In genomic region chr17:7225711-7226331, GRCh38 we compare ENCODE assay signal across 27 cellular contexts. TPM values are rescaled to one million over a fixed set of nuclear protein-coding genes. Genes with fewer than 3 reads are reported as not detected.
A peak's percentile ranks its signal among the peaks of the same experiment; 100 is the strongest.
DNase-seq lines count a peak whose midpoint lies in the region; ATAC-seq and TF ChIP-seq lines count a peak whose summit lies in the region.
"Had no signal": no experiment of that assay in that cellular context is flagged by ENCODE, and none has a peak within 500 bp of the region (broad histone marks: within the 10 kb centered on the region; RNA-seq: fewer than 3 reads in every experiment).

No MANE protein-coding gene starts in this region.

- peaks cover 32% of the 10 kb centered on the region for H3K27me3 Mint-ChIP-seq in GM23338 (ENCODE audit: insufficient read depth, low read depth, poor library complexity)
- no peaks in the 10 kb centered on the region for H3K27me3 Mint-ChIP-seq in stimulated activated memory B cell treated with anti-CD40 and anti-IgM and Interleukin-4, amounts not matched to agents 10 μg/mL and 1 μg/mL and 100 μg/mL, for 72 hours
- H3K27me3 Mint-ChIP-seq: activated naive CD8-positive, alpha-beta T cell treated with anti-CD3 and anti-CD28 coated beads for 36 hours; dendritic cell treated with granulocyte-macrophage colony-stimulating factor and Interleukin-4, amounts not matched to agents 40 ng/mL and 50 ng/mL, for 4 days had no signal

- POLR2A ChIA-PET in OCI-LY7 (lab: Charles Lee), result no interaction called here

- 0 out of 2 replicates have a peak overlapping the region, but pooled peaks have one; percentile 39 for H3K27ac ChIP-seq in GM23338 (ENCODE audit: low read depth)
- peak overlapping the region in 4 of 5 donors; percentile 16 to 59 (median 54) for H3K27ac ChIP-seq in adrenal gland
- no peak overlapping the region for H3K27ac ChIP-seq in OCI-LY7 (ENCODE audit: low read depth, low read length, poor library complexity, severe bottlenecking)
- H3K27ac ChIP-seq: lower lobe of right lung, VCaP had no signal

- no peak overlapping the region; the same call in 2 of the 3 replicates for H3K4me3 Mint-ChIP-seq in GM23338
- H3K4me3 Mint-ChIP-seq in stimulated activated memory B cell treated with anti-CD40 and anti-IgM and Interleukin-4, amounts not matched to agents 10 μg/mL and 1 μg/mL and 100 μg/mL, for 72 hours, result no peak overlapping the region
- H3K4me3 Mint-ChIP-seq: activated naive CD8-positive, alpha-beta T cell treated with anti-CD3 and anti-CD28 coated beads for 36 hours; CD14-positive monocyte; dendritic cell treated with granulocyte-macrophage colony-stimulating factor and Interleukin-4, amounts not matched to agents 40 ng/mL and 50 ng/mL, for 4 days had no signal

- peak in 1 of 2 donors; percentile 12 for TF ChIP-seq POLR2A in adrenal gland (IDR thresholded peaks at IDR 0.05)

- TF ChIP-seq CTCF in GM23338 (conservative IDR thresholded peaks at IDR 0.05; ENCODE audit: low read depth in 2 of 2) (no peak), adrenal gland (IDR thresholded peaks at IDR 0.05) (no peak), OCI-LY7 (conservative IDR thresholded peaks at IDR 0.05; ENCODE audit: low read length) (no peak)

- H3K9me3 Mint-ChIP-seq in GM23338, result no peaks in the 10 kb centered on the region; the same call in 2 of the 3 replicates
- no peaks in the 10 kb centered on the region for H3K9me3 Mint-ChIP-seq in stimulated activated memory B cell treated with anti-CD40 and anti-IgM and Interleukin-4, amounts not matched to agents 10 μg/mL and 1 μg/mL and 100 μg/mL, for 72 hours
- H3K9me3 Mint-ChIP-seq: activated naive CD8-positive, alpha-beta T cell treated with anti-CD3 and anti-CD28 coated beads for 36 hours; dendritic cell treated with granulocyte-macrophage colony-stimulating factor and Interleukin-4, amounts not matched to agents 40 ng/mL and 50 ng/mL, for 4 days had no signal

- no TSS peak for BruUV-seq in OCI-LY7 (replicated peaks; lab: Mats Ljungman, UMichigan)

- H4K20me1 ChIP-seq in GM23338 (replicated peaks; ENCODE audit: insufficient read depth) (peaks cover 39% of the 10 kb centered on the region), OCI-LY7 (ENCODE audit: insufficient read depth, low read length) (no peaks in the 10 kb centered on the region)

- H2AFZ ChIP-seq in GM23338, result no peak overlapping the region
- no peak overlapping the region for H2AFZ ChIP-seq in OCI-LY7 (ENCODE audit: low read length)

- DNase-seq in GM23338 (ENCODE audit: low spot score) (no peak), adrenal gland (peak in 3 of 7 donors; percentile 60 to 69 (median 64)), left ventricle myocardium superior (peak; percentile 54), OCI-LY7 (ENCODE audit: low spot score) (no peak), NOMO-1 treated with DMSO at 0.1 percent for 48 hours (lab: John Stamatoyannopoulos, UW; ENCODE audit: unreplicated experiment) (no peak)
- DNase-seq: activated CD4-positive, alpha-beta T cell treated with anti-CD3 and anti-CD28 coated beads for 4 hours; activated CD8-positive, alpha-beta memory T cell treated with anti-CD3 and anti-CD28 coated beads for 24 hours; activated effector memory CD4-positive, alpha-beta T cell treated with anti-CD3 and anti-CD28 coated beads, Interleukin-2, amount 50 U/mL, for 16 hours; activated naive CD8-positive, alpha-beta T cell treated with anti-CD3 and anti-CD28 coated beads for 36 hours; Calu3; central memory CD4-positive, alpha-beta T cell; DND-41; HCEC 1CT; KBM-7; lower lobe of right lung; MM.1S; NCI-H1417; NCI-H2081 treated with DMSO at 0.1 percent for 48 hours; NCI-H82; SHP77 had no signal

- H3K27me3 ChIP-seq in GM23338 (ENCODE audit: insufficient read depth), result no peaks in the 10 kb centered on the region
- H3K27me3 ChIP-seq in adrenal gland, result no peaks in the 10 kb centered on the region
- H3K27me3 ChIP-seq: tibial nerve had no signal

- H3K36me3 ChIP-seq in GM23338 (ENCODE audit: insufficient read depth), result peaks cover 11% of the 10 kb centered on the region; the same call in 1 of the 2 replicates
- peaks cover 0 to 86% of the 10 kb centered on the region in 2 donors for H3K36me3 ChIP-seq in adrenal gland (replicated peaks in 1 of 2)
- H3K36me3 ChIP-seq in OCI-LY7 (ENCODE audit: insufficient read depth, low read length), result peaks cover 98% of the 10 kb centered on the region

- H3K4me2 ChIP-seq in GM23338 (no peak overlapping the region), OCI-LY7 (ENCODE audit: low read length) (no peak overlapping the region)

- WGBS in adrenal gland, 4 donors, result 53 to 81% (median 76%) methylated on average over 4 to 21 of the region's 21 CpGs

- H3K4me1 Mint-ChIP-seq in GM23338, result peaks cover 13% of the 10 kb centered on the region; the same call in 2 of the 3 replicates
- H3K4me1 Mint-ChIP-seq in stimulated activated memory B cell treated with anti-CD40 and anti-IgM and Interleukin-4, amounts not matched to agents 10 μg/mL and 1 μg/mL and 100 μg/mL, for 72 hours, result peaks cover 16% of the 10 kb centered on the region

- CTCF ChIA-PET in OCI-LY7 (lab: Charles Lee; ENCODE audit: unreplicated experiment), result no interaction called here

- ATAC-seq in GM23338 (no peak), left ventricle myocardium superior (peak; percentile 44), HG02588 (IDR thresholded peaks at IDR 0.05; ENCODE audit: unreplicated experiment) (no peak)
- peak; percentile 9 for ATAC-seq in stimulated activated memory B cell treated with anti-CD40 and anti-IgM and Interleukin-4, amounts not matched to agents 10 μg/mL and 1 μg/mL and 100 μg/mL, for 72 hours
- ATAC-seq: lower lobe of right lung, mucosa of descending colon had no signal

- H3K4me3 ChIP-seq in GM23338 (no peak overlapping the region), adrenal gland (no peak overlapping the region), OCI-LY7 (ENCODE audit: low read depth, low read length, poor library complexity, severe bottlenecking) (no peak overlapping the region)
- H3K4me3 ChIP-seq: lower lobe of right lung, mucosa of descending colon, tibial nerve had no signal

- peaks cover 11% of the 10 kb centered on the region for H3F3A ChIP-seq in GM23338 (replicated peaks; ENCODE audit: low read depth)

- H3K9me2 ChIP-seq in GM23338 (ENCODE audit: insufficient read depth) (no peaks in the 10 kb centered on the region), OCI-LY7 (ENCODE audit: insufficient read depth, low read length) (no peaks in the 10 kb centered on the region)

- H3K27ac Mint-ChIP-seq in GM23338, result no peak overlapping the region
- no peak overlapping the region for H3K27ac Mint-ChIP-seq in stimulated activated memory B cell treated with anti-CD40 and anti-IgM and Interleukin-4, amounts not matched to agents 10 μg/mL and 1 μg/mL and 100 μg/mL, for 72 hours
- H3K27ac Mint-ChIP-seq: activated naive CD8-positive, alpha-beta T cell treated with anti-CD3 and anti-CD28 coated beads for 36 hours; dendritic cell treated with granulocyte-macrophage colony-stimulating factor and Interleukin-4, amounts not matched to agents 40 ng/mL and 50 ng/mL, for 4 days had no signal

- H3K36me3 Mint-ChIP-seq in GM23338 (ENCODE audit: low read depth), result peaks cover 88% of the 10 kb centered on the region
- peaks cover 38% of the 10 kb centered on the region for H3K36me3 Mint-ChIP-seq in stimulated activated memory B cell treated with anti-CD40 and anti-IgM and Interleukin-4, amounts not matched to agents 10 μg/mL and 1 μg/mL and 100 μg/mL, for 72 hours

- H3K4me1 ChIP-seq in GM23338 (ENCODE audit: insufficient read depth) (peaks cover 3% of the 10 kb centered on the region; the same call in 1 of the 2 replicates), adrenal gland (replicated peaks in 1 of 2) (peaks cover 22 to 38% of the 10 kb centered on the region in 2 donors), OCI-LY7 (ENCODE audit: insufficient read depth, low read length, poor library complexity, severe bottlenecking) (peaks cover 5% of the 10 kb centered on the region)

- peaks cover 10% of the 10 kb centered on the region for H3K79me2 ChIP-seq in GM23338 (replicated peaks; ENCODE audit: insufficient read depth)
- peaks cover 5% of the 10 kb centered on the region; the same call in 1 of the 2 replicates for H3K79me2 ChIP-seq in OCI-LY7 (ENCODE audit: insufficient read depth, low read depth, low read length)

- H3K9me3 ChIP-seq in adrenal gland (replicated peaks in 1 of 3) (no peaks in the 10 kb centered on the region), OCI-LY7 (ENCODE audit: low read length) (no peaks in the 10 kb centered on the region)
- H3K9me3 ChIP-seq: lower lobe of right lung, mucosa of descending colon, tibial nerve had no signal

- intact Hi-C loops in adrenal gland (cut with DNase I), result no loop called here
- intact Hi-C loops in left ventricle myocardium superior (cut with micrococcal nuclease), result no loop called here
- intact Hi-C loops in OCI-LY7 (cut with micrococcal nuclease; ENCODE audit: unreplicated experiment), result no loop called here

RNA-seq across cellular contexts. Expression of gene ACADVL, which starts 6.1 kb away (rescaled TPM):
- 108 and 152 TPM in 2 replicates for total RNA-seq in GM23338 (2014; rRNA removed; shearing (Covaris generic))
- polyA plus RNA-seq in GM23338 (2016; fragmentation: Nextera tagmentation; extraction: Ambion mirVana), result 139 and 156 TPM in 2 replicates
- total RNA-seq in adrenal gland, result 1,000 to 10,000 TPM; 1,309 to 2,378 (median 1,772) TPM
- polyA plus RNA-seq in adrenal gland, result 1,000 to 10,000 TPM in 2 of 3 donors, 100 to 1,000 TPM in 1; 972 to 6,098 (median 5,777) TPM
- total RNA-seq in left ventricle myocardium superior, result 2,270 TPM
- 226 and 297 TPM in 2 replicates for total RNA-seq in OCI-LY7 (2014; rRNA removed; shearing (Covaris generic))
- total RNA-seq in OCI-LY7 (2022), result 204 and 238 TPM in 2 replicates

RNA-seq across cellular contexts. Expression of gene DLG4, which starts 6.2 kb away (rescaled TPM):
- total RNA-seq in GM23338 (2014; rRNA removed; shearing (Covaris generic)), result 28.7 and 31.0 TPM in 2 replicates
- polyA plus RNA-seq in GM23338 (2016; fragmentation: Nextera tagmentation; extraction: Ambion mirVana) (7.7 and 11.1 TPM in 2 replicates), adrenal gland (100 to 1,000 TPM in 1 of 3 donors, 10 to 100 TPM in 2; 19.1 to 172 (median 29.6) TPM)
- total RNA-seq in adrenal gland (10 to 100 TPM; 17.7 to 70.2 (median 31.9) TPM), left ventricle myocardium superior (21.3 TPM), OCI-LY7 (2022) (27.3 and 30.2 TPM in 2 replicates)
- 9.0 and 15.4 TPM in 2 replicates for total RNA-seq in OCI-LY7 (2014; rRNA removed; shearing (Covaris generic))

RNA-seq across cellular contexts. Expression of gene DVL2, which starts 8.5 kb away (rescaled TPM):
- 53.9 and 80.6 TPM in 2 replicates for total RNA-seq in GM23338 (2014; rRNA removed; shearing (Covaris generic))
- polyA plus RNA-seq in GM23338 (2016; fragmentation: Nextera tagmentation; extraction: Ambion mirVana) (17.6 and 19.7 TPM in 2 replicates), adrenal gland (10 to 100 TPM; 11.8 to 80.9 (median 19.2) TPM)
- total RNA-seq in adrenal gland (10 to 100 TPM; 25.2 to 87.2 (median 47.9) TPM), left ventricle myocardium superior (23.5 TPM), OCI-LY7 (2022) (99.9 and 100 TPM in 2 replicates)
- total RNA-seq in OCI-LY7 (2014; rRNA removed; shearing (Covaris generic)), result 84.3 and 98.8 TPM in 2 replicates

RNA-seq across cellular contexts. Expression of gene PHF23, which starts 13.4 kb away (rescaled TPM):
- 33.2 and 51.0 TPM in 2 replicates for total RNA-seq in GM23338 (2014; rRNA removed; shearing (Covaris generic))
- polyA plus RNA-seq in GM23338 (2016; fragmentation: Nextera tagmentation; extraction: Ambion mirVana) (35.4 and 36.6 TPM in 2 replicates), adrenal gland (10 to 100 TPM; 28.0 to 80.3 (median 49.6) TPM)
- total RNA-seq in adrenal gland (100 to 1,000 TPM in 1 of 8 donors, 10 to 100 TPM in 7; 33.5 to 141 (median 64.5) TPM), left ventricle myocardium superior (29.4 TPM), OCI-LY7 (2022) (36.5 and 43.3 TPM in 2 replicates)
- total RNA-seq in OCI-LY7 (2014; rRNA removed; shearing (Covaris generic)), result 47.7 and 50.8 TPM in 2 replicates

RNA-seq across cellular contexts. Expression of gene GABARAP, which starts 16.4 kb away (rescaled TPM):
- total RNA-seq in GM23338 (2014; rRNA removed; shearing (Covaris generic)), result 88.8 and 128 TPM in 2 replicates
- polyA plus RNA-seq in GM23338 (2016; fragmentation: Nextera tagmentation; extraction: Ambion mirVana) (497 and 520 TPM in 2 replicates), adrenal gland (1,000 to 10,000 TPM in 2 of 3 donors, 100 to 1,000 TPM in 1; 694 to 1,285 (median 1,047) TPM)
- total RNA-seq in adrenal gland (1,000 to 10,000 TPM in 1 of 8 donors, 100 to 1,000 TPM in 7; 195 to 1,049 (median 840) TPM), left ventricle myocardium superior (456 TPM), OCI-LY7 (2022) (199 and 207 TPM in 2 replicates)
- total RNA-seq in OCI-LY7 (2014; rRNA removed; shearing (Covaris generic)), result 106 and 128 TPM in 2 replicates

Comparison
In these comparisons a context has a peak if more than half of its experiments do, and no peak if none do; other contexts are left out.
1. ATAC-seq: peak in left ventricle myocardium superior (single experiment) and stimulated activated memory B cell treated with anti-CD40 and anti-IgM and Interleukin-4, amounts not matched to agents 10 μg/mL and 1 μg/mL and 100 μg/mL, for 72 hours (single experiment); none in GM23338 (single experiment) and HG02588 (single experiment).